In genomic region chr4:37648084-37648817, GRCh38 we compare ENCODE assay signal across 8 cellular contexts. TPM values are rescaled to one million over a fixed set of nuclear protein-coding genes. Genes with fewer than 3 reads are reported as not detected.
DNase-seq lines count a peak whose midpoint lies in the region; ATAC-seq and TF ChIP-seq lines count a peak whose summit lies in the region.

No MANE protein-coding gene starts in this region.

- peaks cover 20% of the 10 kb centered on the region for H3K4me1 Mint-ChIP-seq in type B pancreatic cell (ENCODE audit: unreplicated experiment)
- peaks cover 21% of the 10 kb centered on the region for H3K4me1 Mint-ChIP-seq in activated CD8-positive, alpha-beta T cell treated with anti-CD3 and anti-CD28 coated beads for 36 hours (ENCODE audit: low read depth)

- H3K4me3 Mint-ChIP-seq in type B pancreatic cell = no peak overlapping the region
- H3K4me3 Mint-ChIP-seq in activated CD8-positive, alpha-beta T cell treated with anti-CD3 and anti-CD28 coated beads for 36 hours = no peak overlapping the region

- POLR2A ChIA-PET in activated CD8-positive, alpha-beta T cell treated with anti-CD3 and anti-CD28 coated beads for 36 hours (lab: Charles Lee) = no interaction called here

- TF ChIP-seq CTCF in type B pancreatic cell (conservative IDR thresholded peaks at IDR 0.05) = no peak
- TF ChIP-seq CTCF in activated CD8-positive, alpha-beta T cell treated with anti-CD3 and anti-CD28 coated beads for 36 hours (IDR thresholded peaks at IDR 0.05) = no peak

- intact Hi-C loops in left ventricle myocardium superior (cut with micrococcal nuclease) = no loop called here
- intact Hi-C loops in activated CD8-positive, alpha-beta T cell treated with anti-CD3 and anti-CD28 coated beads for 36 hours (cut with micrococcal nuclease) = no loop called here

- ATAC-seq in left ventricle myocardium superior (peak; percentile 93), HG03354 (IDR thresholded peaks at IDR 0.05; ENCODE audit: poor library complexity, severe bottlenecking, unreplicated experiment) (no peak)
- ATAC-seq in activated CD8-positive, alpha-beta T cell treated with anti-CD3 and anti-CD28 coated beads for 36 hours = no peak

- H3K27ac Mint-ChIP-seq in type B pancreatic cell = peak overlapping the region; percentile 79
- no peak overlapping the region for H3K27ac Mint-ChIP-seq in activated CD8-positive, alpha-beta T cell treated with anti-CD3 and anti-CD28 coated beads for 36 hours

- H3K27me3 Mint-ChIP-seq in type B pancreatic cell = no peaks in the 10 kb centered on the region
- no peaks in the 10 kb centered on the region for H3K27me3 Mint-ChIP-seq in activated CD8-positive, alpha-beta T cell treated with anti-CD3 and anti-CD28 coated beads for 36 hours

- CTCF ChIA-PET in activated CD8-positive, alpha-beta T cell treated with anti-CD3 and anti-CD28 coated beads for 36 hours (lab: Charles Lee) = interaction anchor here (1.6 kb wide), 1 partner anchor 9 kb away, joined by 3 read pairs; no protein-coding TSS in a partner anchor

- no peaks in the 10 kb centered on the region for H3K9me3 Mint-ChIP-seq in type B pancreatic cell
- H3K9me3 Mint-ChIP-seq in activated CD8-positive, alpha-beta T cell treated with anti-CD3 and anti-CD28 coated beads for 36 hours = no peaks in the 10 kb centered on the region

- DNase-seq in NCI-H1417 (lab: John Stamatoyannopoulos, UW) = peak in 2 of 3 experiments; percentile 37 to 66
- no peak for DNase-seq in NCI-H1417 treated with DMSO at 0.1 percent for 48 hours (lab: John Stamatoyannopoulos, UW)
- DNase-seq in SW 1271 (lab: John Stamatoyannopoulos, UW) = peak; percentile 82 to 93
- peak; percentile 58 for DNase-seq in left ventricle myocardium superior
- DNase-seq in type B pancreatic cell (ENCODE audit: extremely low spot score, unreplicated experiment) = no peak
- no peak for DNase-seq in GDM1 (lab: John Stamatoyannopoulos, UW)
- no peak for DNase-seq in activated CD8-positive, alpha-beta T cell treated with anti-CD3 and anti-CD28 coated beads for 36 hours

- H3K36me3 Mint-ChIP-seq in type B pancreatic cell = peaks cover 34% of the 10 kb centered on the region
- H3K36me3 Mint-ChIP-seq in activated CD8-positive, alpha-beta T cell treated with anti-CD3 and anti-CD28 coated beads for 36 hours (ENCODE audit: low read depth) = peaks cover 24% of the 10 kb centered on the region

RNA-seq across cellular contexts. Expression of gene RELL1, which starts 37.9 kb away (rescaled TPM):
- total RNA-seq in left ventricle myocardium superior = 21.9 TPM
- 31.6 and 45.8 TPM in 2 replicates for total RNA-seq in type B pancreatic cell (ENCODE audit: low replicate concordance)
- total RNA-seq in activated CD8-positive, alpha-beta T cell treated with anti-CD3 and anti-CD28 coated beads for 36 hours = 10 to 100 TPM; 13.8 to 15.3 TPM

Comparison
In these comparisons a context has a peak if more than half of its experiments do, and no peak if none do; other contexts are left out.
1. DNase-seq: peak in NCI-H1417 (2 of 3), SW 1271 (2 of 2) and left ventricle myocardium superior (single experiment); none in NCI-H1417 treated with DMSO at 0.1 percent for 48 hours (single experiment), type B pancreatic cell (single experiment), GDM1 (single experiment) and activated CD8-positive, alpha-beta T cell treated with anti-CD3 and anti-CD28 coated beads for 36 hours (single experiment).